In the genomic region with DNA sequence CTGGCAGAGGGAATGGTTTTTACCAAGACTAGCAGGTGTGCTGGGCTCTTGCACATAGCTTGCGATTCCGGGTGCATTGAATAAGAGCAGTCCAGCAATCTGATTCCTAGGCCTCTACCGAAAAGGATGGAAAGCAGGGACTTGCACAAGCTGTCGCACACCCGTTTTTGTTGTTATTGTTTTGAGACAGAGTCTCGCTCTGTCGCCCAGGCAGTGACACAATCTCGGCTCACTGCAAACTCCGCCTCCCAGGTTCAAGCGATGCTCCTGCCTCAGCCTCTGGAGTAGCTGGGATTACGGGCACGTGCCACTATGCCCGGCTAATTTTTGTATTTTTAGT, we compare ENCODE assay signal across 27 cellular contexts. TPM values are rescaled to one million over a fixed set of nuclear protein-coding genes. Genes with fewer than 3 reads are reported as not detected.
"Had no signal": no experiment of that assay in that cellular context is flagged by ENCODE, and none has a peak within 500 bp of the region (broad histone marks: within the 10 kb centered on the region; RNA-seq: fewer than 3 reads in every experiment).

No MANE protein-coding gene starts in this region.

- H3K27ac Mint-ChIP-seq: dendritic cell treated with granulocyte-macrophage colony-stimulating factor and Interleukin-4, amounts not matched to agents 40 ng/mL and 50 ng/mL, for 4 days; effector memory CD8-positive, alpha-beta T cell; naive thymus-derived CD4-positive, alpha-beta T cell; nephron progenitor cell; stimulated activated naive CD8-positive, alpha-beta T cell treated with anti-CD3 and anti-CD28 coated beads, Interleukin-15, amount 100 ng/mL, for 72 hours had no signal

- DNase-seq: effector memory CD8-positive, alpha-beta T cell; gastrocnemius medialis; heart right ventricle; hypothalamus; kidney glomerular epithelial cell; naive thymus-derived CD4-positive, alpha-beta T cell; nephron progenitor cell; posterior cingulate gyrus; sigmoid colon; stimulated activated CD4-positive, alpha-beta T cell treated with anti-CD3 and anti-CD28 coated beads, Interleukin-2, amount 100 ng/mL, for 24 hours; stimulated activated CD4-positive, alpha-beta T cell treated with anti-CD3 and anti-CD28 coated beads, Interleukin-4, amount 100 ng/mL, for 4 hours; stimulated activated naive B cell treated with anti-CD40 and anti-IgM and Interleukin-4, amounts not matched to agents 10 μg/mL and 1 μg/mL and 100 μg/mL, for 72 hours; stimulated activated naive CD8-positive, alpha-beta T cell treated with anti-CD3 and anti-CD28 coated beads, Interleukin-15, amount 100 ng/mL, for 72 hours; testis; upper lobe of right lung had no signal

- H3K4me1 ChIP-seq: esophagus muscularis mucosa, gastrocnemius medialis, heart right ventricle, sigmoid colon, testis, upper lobe of right lung had no signal

- H3K36me3 ChIP-seq: esophagus muscularis mucosa, gastrocnemius medialis, heart right ventricle, sigmoid colon, tibial nerve, upper lobe of right lung had no signal

- H3K4me3 ChIP-seq: esophagus muscularis mucosa, gastrocnemius medialis, heart right ventricle, sigmoid colon, skin epidermis, testis, tibial nerve, upper lobe of right lung had no signal

- H3K27me3 ChIP-seq: testis had no signal

- H3K9me3 ChIP-seq: esophagus muscularis mucosa, gastrocnemius medialis, heart right ventricle, sigmoid colon, testis, tibial nerve, upper lobe of right lung had no signal

- H3K4me3 Mint-ChIP-seq: dendritic cell treated with granulocyte-macrophage colony-stimulating factor and Interleukin-4, amounts not matched to agents 40 ng/mL and 50 ng/mL, for 4 days; effector memory CD8-positive, alpha-beta T cell; naive thymus-derived CD4-positive, alpha-beta T cell; nephron progenitor cell; stimulated activated naive B cell treated with anti-CD40 and anti-IgM and Interleukin-4, amounts not matched to agents 10 μg/mL and 1 μg/mL and 100 μg/mL, for 72 hours; stimulated activated naive CD8-positive, alpha-beta T cell treated with anti-CD3 and anti-CD28 coated beads, Interleukin-15, amount 100 ng/mL, for 72 hours had no signal

- H3K27me3 Mint-ChIP-seq: stimulated activated naive B cell treated with anti-CD40 and anti-IgM and Interleukin-4, amounts not matched to agents 10 μg/mL and 1 μg/mL and 100 μg/mL, for 72 hours had no signal

- H3K9me3 Mint-ChIP-seq: dendritic cell treated with granulocyte-macrophage colony-stimulating factor and Interleukin-4, amounts not matched to agents 40 ng/mL and 50 ng/mL, for 4 days; effector memory CD8-positive, alpha-beta T cell; naive thymus-derived CD4-positive, alpha-beta T cell; nephron progenitor cell; stimulated activated naive CD8-positive, alpha-beta T cell treated with anti-CD3 and anti-CD28 coated beads, Interleukin-15, amount 100 ng/mL, for 72 hours had no signal

- ATAC-seq: effector memory CD8-positive, alpha-beta T cell; gastrocnemius medialis; heart right ventricle; naive thymus-derived CD4-positive, alpha-beta T cell; stimulated activated naive B cell treated with anti-CD40 and anti-IgM and Interleukin-4, amounts not matched to agents 10 μg/mL and 1 μg/mL and 100 μg/mL, for 72 hours; stimulated activated naive CD8-positive, alpha-beta T cell treated with anti-CD3 and anti-CD28 coated beads, Interleukin-15, amount 100 ng/mL, for 72 hours; upper lobe of right lung had no signal

- H3K27ac ChIP-seq: epithelial cell of prostate, esophagus muscularis mucosa, gastrocnemius medialis, heart right ventricle, sigmoid colon, skin epidermis, testis, tibial nerve, upper lobe of right lung had no signal

- FAIRE-seq: islet of Langerhans had no signal

RNA-seq across cellular contexts. Expression of gene EBI3, which starts 5.5 kb away (rescaled TPM):
- polyA plus RNA-seq: naive thymus-derived CD4-positive, alpha-beta T cell had no signal

RNA-seq across cellular contexts. Expression of gene SHD, which starts 44.2 kb away (rescaled TPM):
- total RNA-seq: esophagus muscularis mucosa, fibroblast of villous mesenchyme, lung microvascular endothelial cell, mesenteric fat pad, osteocyte, pulmonary artery endothelial cell, sigmoid colon, subcutaneous adipose tissue, tibial nerve, upper lobe of right lung had no signal
- polyA plus RNA-seq: naive thymus-derived CD4-positive, alpha-beta T cell had no signal
